In genomic region chr11:827861-828167, GRCh38 we compare ENCODE assay signal across 8 cellular contexts.
A peak's percentile ranks its signal among the peaks of the same experiment; 100 is the strongest.
DNase-seq lines count a peak whose midpoint lies in the region; ATAC-seq and TF ChIP-seq lines count a peak whose summit lies in the region.

Gene CRACR2B (plus strand): TSS chr11:827919. CDS start chr11:828608, 689 bp downstream.

- H4K20me1 ChIP-seq in BLaER1 = peaks cover 97% of the 10 kb centered on the region

- H3K9ac ChIP-seq in BLaER1 = peak within 1 kb of the TSS; percentile 50; the same call in 1 of the 2 replicates

- DNase-seq in HL-60 (ENCODE audit: low read depth in 1 of 2, low spot score in 1 of 2) (peak in 1 of 2 experiments; percentile 61), coronary artery (ENCODE audit: low spot score) (no peak), hippocampal formation (lab: John Stamatoyannopoulos, UW) (no peak), NCI-H2029 treated with DMSO at 0.1 percent for 48 hours (lab: John Stamatoyannopoulos, UW) (no peak)

- no peak for ATAC-seq in HG03520 (IDR thresholded peaks at IDR 0.05; ENCODE audit: unreplicated experiment)
- ATAC-seq in GM21717 (IDR thresholded peaks at IDR 0.05; ENCODE audit: unreplicated experiment) = no peak

- H3K36me3 ChIP-seq in BLaER1 = peaks cover 30% of the 10 kb centered on the region
- peaks cover 0 to 29% of the 10 kb centered on the region in 2 donors for H3K36me3 ChIP-seq in muscle layer of duodenum (ENCODE audit: control insufficient read depth in 1 of 2, insufficient read depth in 2 of 2, low read length in 2 of 2)

- H3K27ac ChIP-seq in BLaER1 (peak within 1 kb of the TSS; percentile 9; the same call in 1 of the 2 replicates), HL-60 (replicated peaks) (peak within 1 kb of the TSS; percentile 65), coronary artery (peak within 1 kb of the TSS; percentile 37 to 70), muscle layer of duodenum (ENCODE audit: low read length) (peak within 1 kb of the TSS; percentile 72)

- H3K27me3 ChIP-seq in BLaER1 (peaks cover 81% of the 10 kb centered on the region), HL-60 (ENCODE audit: insufficient read depth, poor library complexity, severe bottlenecking) (peaks cover 9% of the 10 kb centered on the region), muscle layer of duodenum (ENCODE audit: low read depth, low read length) (no peaks in the 10 kb centered on the region)

- peak within 1 kb of the TSS; percentile 100 for H3K4me2 ChIP-seq in BLaER1

- no peak for TF ChIP-seq CTCF in HL-60 (IDR thresholded peaks at IDR 0.05; ENCODE audit: insufficient read depth, low read length)
- TF ChIP-seq CTCF in coronary artery (IDR thresholded peaks at IDR 0.05) = no peak

- no peaks in the 10 kb centered on the region for H3K9me3 ChIP-seq in BLaER1
- H3K9me3 ChIP-seq in muscle layer of duodenum (ENCODE audit: control insufficient read depth in 1 of 2, low read length in 2 of 2) = no peaks in the 10 kb centered on the region

- H3K4me1 ChIP-seq in BLaER1 (peaks cover 85% of the 10 kb centered on the region), muscle layer of duodenum (ENCODE audit: control insufficient read depth in 1 of 2, insufficient read depth in 2 of 2, low read length in 2 of 2) (peaks cover 0 to 57% of the 10 kb centered on the region in 2 donors)

- peak within 1 kb of the TSS; percentile 69 for H3K4me3 ChIP-seq in BLaER1
- H3K4me3 ChIP-seq in HL-60 (replicated peaks; ENCODE audit: insufficient read depth, low read length) = peak within 1 kb of the TSS; percentile 46
- peak within 1 kb of the TSS; percentile 69 for H3K4me3 ChIP-seq in coronary artery
- H3K4me3 ChIP-seq in muscle layer of duodenum (ENCODE audit: low read depth in 1 of 2, low read length in 2 of 2) = peak within 1 kb of the TSS in 1 of 2 donors; percentile 44

Comparison
In these comparisons a context has a peak if more than half of its experiments do, and no peak if none do; other contexts are left out.
1. H3K27ac ChIP-seq: peak in every context shown above with its lines; median percentile 72 in muscle layer of duodenum; 65 in HL-60; 54 in coronary artery; 9 in BLaER1.